ENCODE assay signal across 16 cellular contexts in the genomic region with DNA sequence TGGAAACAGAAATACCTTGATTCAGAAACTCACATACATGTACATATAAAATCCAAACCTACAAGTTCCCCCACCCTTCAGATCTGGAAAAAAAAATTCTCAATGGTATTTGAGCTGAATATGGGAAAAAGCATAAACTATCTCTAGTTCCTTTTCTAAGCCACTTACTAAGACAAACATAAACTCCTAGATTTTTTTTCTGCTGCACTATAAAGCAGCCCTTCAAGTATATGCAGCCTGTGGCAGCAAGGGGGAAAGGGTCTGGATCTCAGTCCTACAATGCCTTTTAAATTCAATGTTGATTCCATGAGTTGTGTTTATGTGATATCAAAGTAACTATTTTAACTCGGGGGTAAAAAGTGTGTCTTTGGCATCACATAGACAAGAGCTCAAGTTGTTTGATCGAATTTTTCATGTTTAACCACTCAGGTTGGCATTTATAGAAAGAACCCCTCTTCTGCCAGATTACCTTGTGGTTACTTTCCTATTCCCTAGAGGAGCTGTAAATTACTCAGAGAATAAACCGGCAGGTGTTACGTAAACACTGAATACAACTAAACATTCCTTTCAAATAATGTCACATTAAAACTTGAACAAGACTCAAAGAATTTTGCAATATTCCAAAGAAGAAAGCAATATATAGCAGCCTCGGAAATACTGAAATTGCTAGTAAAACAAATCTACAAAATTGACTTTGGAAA.
DNase-seq lines count a peak whose midpoint lies in the region; FAIRE-seq and TF ChIP-seq lines count a peak whose summit lies in the region.
"Had no signal": no experiment of that assay in that cellular context is flagged by ENCODE, and none has a peak within 500 bp of the region (broad histone marks: within the 10 kb centered on the region; RNA-seq: fewer than 3 reads in every experiment).

No MANE protein-coding gene starts in this region.

- H3K4me1 ChIP-seq in SK-N-SH (ENCODE audit: control insufficient read depth in 1 of 2, insufficient read depth in 2 of 2, low read depth in 1 of 2, low read length in 1 of 2), result no peaks in the 10 kb centered on the region
- H3K4me1 ChIP-seq: left ventricle myocardium inferior had no signal

- H3K4me3 ChIP-seq in SK-N-SH (ENCODE audit: low read depth in 2 of 2, low read length in 1 of 2), result no peak overlapping the region
- H3K4me3 ChIP-seq: dorsolateral prefrontal cortex, left ventricle myocardium inferior had no signal

- H3K36me3 ChIP-seq in SK-N-SH (replicated peaks in 1 of 2; ENCODE audit: control insufficient read depth in 1 of 2, insufficient read depth in 2 of 2, low read length in 1 of 2), result no peaks in the 10 kb centered on the region
- H3K36me3 ChIP-seq: left ventricle myocardium inferior had no signal

- no peaks in the 10 kb centered on the region for H3K79me2 ChIP-seq in SK-N-SH (ENCODE audit: insufficient read depth)

- no peak for TF ChIP-seq EP300 in SK-N-SH (IDR thresholded peaks at IDR 0.05; ENCODE audit: borderline replicate concordance in 1 of 2, low read depth in 1 of 2, low read length in 1 of 2)

- no peak for TF ChIP-seq RAD21 in SK-N-SH (IDR thresholded peaks at IDR 0.05; ENCODE audit: low read length)

- H2AFZ ChIP-seq in SK-N-SH (ENCODE audit: low read depth), result no peak overlapping the region

- no peaks in the 10 kb centered on the region for H4K20me1 ChIP-seq in SK-N-SH (ENCODE audit: insufficient read depth)

- FAIRE-seq in islet of Langerhans (lab: Jason Lieb, UNC), result peak; percentile 9

- peak; percentile 50 for DNase-seq in AG20443 (ENCODE audit: low spot score)
- DNase-seq in HS-5 (ENCODE audit: low read depth), result peak; percentile 82
- peak; percentile 24 for DNase-seq in astrocyte of the hippocampus (ENCODE audit: low read depth, low spot score)
- no peak for DNase-seq in NCI-H187 treated with DMSO at 0.1 percent for 48 hours (lab: John Stamatoyannopoulos, UW)
- no peak for DNase-seq in SHP77 treated with DMSO at 0.1 percent for 48 hours (lab: John Stamatoyannopoulos, UW)
- DNase-seq in SK-N-SH, result no peak
- DNase-seq in SK-N-DZ (ENCODE audit: low spot score), result no peak
- DNase-seq: activated naive CD8-positive, alpha-beta T cell treated with anti-CD3 and anti-CD28 coated beads for 36 hours; CD8-positive, alpha-beta memory T cell; dorsolateral prefrontal cortex; glutamatergic neuron; left ventricle myocardium inferior; natural killer cell; NCI-H526 treated with DMSO at 0.1 percent for 48 hours; substantia nigra had no signal

- H3K27me3 ChIP-seq in SK-N-SH (ENCODE audit: insufficient read depth), result no peaks in the 10 kb centered on the region
- H3K27me3 ChIP-seq: dorsolateral prefrontal cortex had no signal

- CTCF ChIA-PET in SK-N-SH (lab: Yijun Ruan, JAX), result interaction anchor here (0.7 to 2.2 kb wide), 3 partner anchors 14 to 25 kb away, joined by 3 to 8 read pairs (median 7); no protein-coding TSS in a partner anchor

- no peak overlapping the region for H3K27ac ChIP-seq in SK-N-SH (ENCODE audit: low read depth in 2 of 2, low read length in 1 of 2)
- H3K27ac ChIP-seq: dorsolateral prefrontal cortex, left ventricle myocardium inferior had no signal

- 62% methylated on average over 5 of the region's 5 CpGs for WGBS in SK-N-SH (ENCODE audit: low lambda C conversion rate)

- POLR2A ChIA-PET in SK-N-SH (lab: Yijun Ruan, JAX), result no interaction called here

- no peaks in the 10 kb centered on the region for H3K9me2 ChIP-seq in SK-N-SH

- H3F3A ChIP-seq in SK-N-SH (replicated peaks; ENCODE audit: insufficient read depth), result peaks cover 11% of the 10 kb centered on the region

- H3K9me3 ChIP-seq in SK-N-SH, result no peaks in the 10 kb centered on the region
- H3K9me3 ChIP-seq: left ventricle myocardium inferior had no signal

- no peak overlapping the region for H3K4me2 ChIP-seq in SK-N-SH

- H3K9ac ChIP-seq in SK-N-SH, result no peak overlapping the region

- TF ChIP-seq CTCF in SK-N-SH (IDR thresholded peaks at IDR 0.05), result no peak

TF ChIP-seq in SK-N-SH, 30 proteins besides CTCF, POLR2A, EP300 and RAD21:
- TF ChIP-seq GABPA (IDR thresholded peaks at IDR 0.05; ENCODE audit: low read depth) (no peak), FOXM1 (IDR thresholded peaks at IDR 0.05; ENCODE audit: low read depth) (no peak), TAF1 (IDR thresholded peaks at IDR 0.05; ENCODE audit: borderline replicate concordance, low read depth, low read length) (no peak), FOSL2 (IDR thresholded peaks at IDR 0.05; ENCODE audit: borderline replicate concordance, low read depth) (no peak), SMC3 (IDR thresholded peaks at IDR 0.05; ENCODE audit: low read depth, low read length) (no peak), NFIC (IDR thresholded peaks at IDR 0.05; ENCODE audit: borderline replicate concordance) (no peak), TEAD4 (IDR thresholded peaks at IDR 0.05; ENCODE audit: borderline replicate concordance, insufficient read depth) (no peak)
- TF ChIP-seq, protein P1, sequence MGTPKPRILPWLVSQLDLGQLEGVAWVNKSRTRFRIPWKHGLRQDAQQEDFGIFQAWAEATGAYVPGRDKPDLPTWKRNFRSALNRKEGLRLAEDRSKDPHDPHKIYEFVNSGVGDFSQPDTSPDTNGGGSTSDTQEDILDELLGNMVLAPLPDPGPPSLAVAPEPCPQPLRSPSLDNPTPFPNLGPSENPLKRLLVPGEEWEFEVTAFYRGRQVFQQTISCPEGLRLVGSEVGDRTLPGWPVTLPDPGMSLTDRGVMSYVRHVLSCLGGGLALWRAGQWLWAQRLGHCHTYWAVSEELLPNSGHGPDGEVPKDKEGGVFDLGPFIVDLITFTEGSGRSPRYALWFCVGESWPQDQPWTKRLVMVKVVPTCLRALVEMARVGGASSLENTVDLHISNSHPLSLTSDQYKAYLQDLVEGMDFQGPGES (IDR thresholded peaks at IDR 0.05; ENCODE audit: low read depth, low read length), result no peak
- TF ChIP-seq, protein P2, sequence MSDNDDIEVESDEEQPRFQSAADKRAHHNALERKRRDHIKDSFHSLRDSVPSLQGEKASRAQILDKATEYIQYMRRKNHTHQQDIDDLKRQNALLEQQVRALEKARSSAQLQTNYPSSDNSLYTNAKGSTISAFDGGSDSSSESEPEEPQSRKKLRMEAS (IDR thresholded peaks at IDR 0.05; ENCODE audit: low read depth), result no peak

Comparison
In these comparisons a context has a peak if more than half of its experiments do, and no peak if none do; other contexts are left out.
1. DNase-seq: peak in AG20443 (single experiment), HS-5 (single experiment) and astrocyte of the hippocampus (single experiment); none in NCI-H187 treated with DMSO at 0.1 percent for 48 hours (single experiment), SHP77 treated with DMSO at 0.1 percent for 48 hours (single experiment), SK-N-SH (single experiment) and SK-N-DZ (single experiment).